In genomic region chr12:6083606-6084005, GRCh38 we compare ENCODE assay signal across 17 cellular contexts. TPM values are rescaled to one million over a fixed set of nuclear protein-coding genes. Genes with fewer than 3 reads are reported as not detected.
DNase-seq lines count a peak whose midpoint lies in the region; ATAC-seq and TF ChIP-seq lines count a peak whose summit lies in the region.
"Had no signal": no experiment of that assay in that cellular context is flagged by ENCODE, and none has a peak within 500 bp of the region (broad histone marks: within the 10 kb centered on the region; RNA-seq: fewer than 3 reads in every experiment).

No MANE protein-coding gene starts in this region.

- H3K4me1 Mint-ChIP-seq in GM23338, result peaks cover 30% of the 10 kb centered on the region
- H3K4me1 Mint-ChIP-seq: memory B cell had no signal

- H3K27me3 Mint-ChIP-seq in GM23338 (ENCODE audit: insufficient read depth, low read depth, poor library complexity), result peaks cover 7% of the 10 kb centered on the region

- H3K4me1 ChIP-seq in GM23338 (ENCODE audit: insufficient read depth) (peaks cover 14% of the 10 kb centered on the region), NT2/D1 (ENCODE audit: insufficient read depth, insufficient read length) (peaks cover 29% of the 10 kb centered on the region), hepatocyte (ENCODE audit: insufficient read depth) (peaks cover 20% of the 10 kb centered on the region), smooth muscle cell (ENCODE audit: low read depth) (peaks cover 17% of the 10 kb centered on the region)
- H3K4me1 ChIP-seq: colonic mucosa had no signal

- no peaks in the 10 kb centered on the region for H3K9me3 Mint-ChIP-seq in GM23338
- H3K9me3 Mint-ChIP-seq: memory B cell had no signal

- no peak overlapping the region for H3K27ac Mint-ChIP-seq in GM23338
- H3K27ac Mint-ChIP-seq: memory B cell had no signal

- H3K4me2 ChIP-seq in GM23338, result peak overlapping the region; percentile 24; the same call in 1 of the 2 replicates
- no peak overlapping the region for H3K4me2 ChIP-seq in hepatocyte
- no peak overlapping the region for H3K4me2 ChIP-seq in smooth muscle cell

- H3K36me3 ChIP-seq in GM23338 (ENCODE audit: insufficient read depth), result no peaks in the 10 kb centered on the region
- H3K36me3 ChIP-seq in NT2/D1 (ENCODE audit: insufficient read depth, insufficient read length, low read length), result no peaks in the 10 kb centered on the region
- H3K36me3 ChIP-seq in hepatocyte (replicated peaks; ENCODE audit: insufficient read depth, low read depth), result no peaks in the 10 kb centered on the region
- H3K36me3 ChIP-seq in smooth muscle cell (ENCODE audit: low read depth), result no peaks in the 10 kb centered on the region
- H3K36me3 ChIP-seq: ascending aorta, colonic mucosa had no signal

- TF ChIP-seq CTCF in GM23338 (conservative IDR thresholded peaks at IDR 0.05; ENCODE audit: low read depth in 2 of 2), result no peak
- no peak for TF ChIP-seq CTCF in hepatocyte (IDR thresholded peaks at IDR 0.05; ENCODE audit: poor library complexity)
- no peak for TF ChIP-seq CTCF in smooth muscle cell (IDR thresholded peaks at IDR 0.05; ENCODE audit: borderline replicate concordance, insufficient read depth, poor library complexity, severe bottlenecking)

- intact Hi-C loops in posterior vena cava (cut with DNase I), result no loop called here

- H4K20me1 ChIP-seq in GM23338 (replicated peaks; ENCODE audit: insufficient read depth) (no peaks in the 10 kb centered on the region), hepatocyte (ENCODE audit: insufficient read depth, poor library complexity, severe bottlenecking) (no peaks in the 10 kb centered on the region), smooth muscle cell (ENCODE audit: low read depth) (no peaks in the 10 kb centered on the region)

- no peaks in the 10 kb centered on the region for H3K9me3 ChIP-seq in NT2/D1 (ENCODE audit: insufficient read depth, low read length)
- H3K9me3 ChIP-seq in hepatocyte (ENCODE audit: low read depth), result no peaks in the 10 kb centered on the region
- no peaks in the 10 kb centered on the region for H3K9me3 ChIP-seq in smooth muscle cell (replicated peaks; ENCODE audit: low read depth)
- H3K9me3 ChIP-seq: ascending aorta, colonic mucosa had no signal

- peak overlapping the region; percentile 24; the same call in 1 of the 2 replicates for H2AFZ ChIP-seq in GM23338
- H2AFZ ChIP-seq in hepatocyte, result no peak overlapping the region
- H2AFZ ChIP-seq in smooth muscle cell (ENCODE audit: low read depth), result no peak overlapping the region

- H3F3A ChIP-seq in GM23338 (replicated peaks; ENCODE audit: low read depth), result no peaks in the 10 kb centered on the region; the same call in 1 of the 2 replicates
- H3F3A ChIP-seq in smooth muscle cell (ENCODE audit: low read depth), result no peaks in the 10 kb centered on the region

- H3K36me3 Mint-ChIP-seq in GM23338 (ENCODE audit: low read depth), result no peaks in the 10 kb centered on the region
- H3K36me3 Mint-ChIP-seq: memory B cell had no signal

- no peak overlapping the region for H3K4me3 Mint-ChIP-seq in GM23338
- H3K4me3 Mint-ChIP-seq: memory B cell had no signal

- H3K27ac ChIP-seq in GM23338 (ENCODE audit: low read depth) (peak overlapping the region; percentile 63; the same call in 1 of the 2 replicates), hepatocyte (peak overlapping the region; percentile 79), smooth muscle cell (ENCODE audit: low read depth) (no peak overlapping the region)
- H3K27ac ChIP-seq: ascending aorta, colonic mucosa had no signal

- H3K27me3 ChIP-seq in GM23338 (ENCODE audit: insufficient read depth), result no peaks in the 10 kb centered on the region
- no peaks in the 10 kb centered on the region for H3K27me3 ChIP-seq in NT2/D1 (ENCODE audit: insufficient read depth, insufficient read length)
- no peaks in the 10 kb centered on the region for H3K27me3 ChIP-seq in hepatocyte
- H3K27me3 ChIP-seq in smooth muscle cell (ENCODE audit: low read depth), result no peaks in the 10 kb centered on the region
- H3K27me3 ChIP-seq: ascending aorta, colonic mucosa had no signal

- WGBS in hepatocyte (ENCODE audit: low lambda C conversion rate, missing lambda C conversion rate), result 72% methylated on average over 4 of the region's 4 CpGs
- 70% methylated on average over 4 of the region's 4 CpGs for WGBS in smooth muscle cell (ENCODE audit: low lambda C conversion rate)

- H3K9me2 ChIP-seq in GM23338 (ENCODE audit: insufficient read depth) (no peaks in the 10 kb centered on the region), hepatocyte (replicated peaks; ENCODE audit: insufficient read depth) (no peaks in the 10 kb centered on the region)

- H3K9ac ChIP-seq in NT2/D1 (ENCODE audit: insufficient read length, low read depth) (peak overlapping the region; percentile 39), smooth muscle cell (ENCODE audit: low read depth) (no peak overlapping the region)

- H3K79me2 ChIP-seq in GM23338 (replicated peaks; ENCODE audit: insufficient read depth), result no peaks in the 10 kb centered on the region
- H3K79me2 ChIP-seq in hepatocyte, result no peaks in the 10 kb centered on the region
- H3K79me2 ChIP-seq in smooth muscle cell (ENCODE audit: low read depth), result no peaks in the 10 kb centered on the region

- ATAC-seq in GM23338 (no peak), HG03025 (IDR thresholded peaks at IDR 0.05; ENCODE audit: low FRiP score, unreplicated experiment) (no peak)

- DNase-seq in GM23338 (ENCODE audit: low spot score) (no peak), NT2/D1 (ENCODE audit: low read depth, low spot score) (no peak), hepatocyte (ENCODE audit: low spot score) (no peak), posterior vena cava (ENCODE audit: low spot score) (peak; percentile 28), smooth muscle cell (lab: John Stamatoyannopoulos, UW; ENCODE audit: unreplicated experiment) (no peak), foreskin melanocyte (no peak), DMS 273 treated with DMSO at 0.1 percent for 48 hours (lab: John Stamatoyannopoulos, UW) (no peak)
- DNase-seq: activated CD4-positive, alpha-beta T cell treated with anti-CD3 and anti-CD28 coated beads, Interleukin-2, amount 50 U/mL, for 1 hour; activated naive CD4-positive, alpha-beta T cell treated with Interleukin-2 at 50 U/mL for 16 hours; colonic mucosa; COR-L47; MM.1S; NCI-H2081 treated with DMSO at 0.1 percent for 48 hours; stimulated activated CD4-positive, alpha-beta T cell treated with anti-CD3 and anti-CD28 coated beads, Interleukin-2, amount 100 ng/mL, for 48 hours had no signal

- H3K4me3 ChIP-seq in GM23338, result no peak overlapping the region
- no peak overlapping the region for H3K4me3 ChIP-seq in NT2/D1 (ENCODE audit: insufficient read length, low read depth)
- no peak overlapping the region for H3K4me3 ChIP-seq in hepatocyte
- no peak overlapping the region for H3K4me3 ChIP-seq in smooth muscle cell
- H3K4me3 ChIP-seq: ascending aorta, colonic mucosa had no signal

TF ChIP-seq in GM23338, 12 proteins besides CTCF, POLR2A, EP300 and RAD21 (continues in another document):
- no peak for TF ChIP-seq JUNB (IDR thresholded peaks at IDR 0.05; ENCODE audit: unreplicated experiment)
- no peak for TF ChIP-seq POLR2AphosphoS5 (IDR thresholded peaks at IDR 0.05; ENCODE audit: low read depth)
- no peak for TF ChIP-seq CREB1 (CRISPR knock-in tag; IDR thresholded peaks at IDR 0.05; ENCODE audit: low read depth)

RNA-seq across cellular contexts. Expression of gene VWF, which starts 40.9 kb away (rescaled TPM):
- 0.31 and 0.56 TPM in 2 replicates for total RNA-seq in GM23338 (2014; rRNA removed; shearing (Covaris generic))
- 0.03 and 0.42 TPM in 2 replicates for polyA plus RNA-seq in GM23338 (2016; fragmentation: Nextera tagmentation; extraction: Ambion mirVana)
- total RNA-seq in hepatocyte, result 0.04 and 0.20 TPM in 2 replicates
- 0.77 TPM in 1 of 2 replicates, not detected in the other for polyA plus RNA-seq in hepatocyte
- total RNA-seq in posterior vena cava, result 100 to 1,000 TPM; 366 to 375 TPM
- total RNA-seq in smooth muscle cell, result 0.09 TPM in 1 of 2 replicates, not detected in the other
- polyA plus RNA-seq in smooth muscle cell, result 0.19 and 0.79 TPM in 2 replicates

Comparison
In these comparisons a context has a peak if more than half of its experiments do, and no peak if none do; other contexts are left out.
1. RNA of gene VWF, which starts 40.9 kb away (total RNA-seq): 366 to 375 TPM in posterior vena cava; 0.31 to 0.56 TPM in GM23338, 0.04 to 0.20 TPM in hepatocyte and 0.09 TPM in smooth muscle cell; every median in the first group is over 100 times any median in the second.